In genomic region chr5:139215176-139215975, GRCh38 we compare ENCODE assay signal across 1 cellular context.
TF ChIP-seq lines count a peak whose summit lies in the region.

No MANE protein-coding gene starts in this region.

TF ChIP-seq in H1, 55 proteins besides CTCF, POLR2A, EP300 and RAD21:
- TF ChIP-seq EGR1 (IDR thresholded peaks at IDR 0.05; ENCODE audit: borderline replicate concordance, low read depth, low read length): no peak
- no peak for TF ChIP-seq SRF (IDR thresholded peaks at IDR 0.05; ENCODE audit: low read depth, low read length)
- TF ChIP-seq SIN3A (conservative IDR thresholded peaks at IDR 0.05 in 1 of 2, IDR thresholded peaks at IDR 0.05 in 1 of 2; ENCODE audit: low read depth in 1 of 2, low read length in 2 of 2): no peak
